Comparison of ENCODE assay signal across 8 cellular contexts in the genomic region with DNA sequence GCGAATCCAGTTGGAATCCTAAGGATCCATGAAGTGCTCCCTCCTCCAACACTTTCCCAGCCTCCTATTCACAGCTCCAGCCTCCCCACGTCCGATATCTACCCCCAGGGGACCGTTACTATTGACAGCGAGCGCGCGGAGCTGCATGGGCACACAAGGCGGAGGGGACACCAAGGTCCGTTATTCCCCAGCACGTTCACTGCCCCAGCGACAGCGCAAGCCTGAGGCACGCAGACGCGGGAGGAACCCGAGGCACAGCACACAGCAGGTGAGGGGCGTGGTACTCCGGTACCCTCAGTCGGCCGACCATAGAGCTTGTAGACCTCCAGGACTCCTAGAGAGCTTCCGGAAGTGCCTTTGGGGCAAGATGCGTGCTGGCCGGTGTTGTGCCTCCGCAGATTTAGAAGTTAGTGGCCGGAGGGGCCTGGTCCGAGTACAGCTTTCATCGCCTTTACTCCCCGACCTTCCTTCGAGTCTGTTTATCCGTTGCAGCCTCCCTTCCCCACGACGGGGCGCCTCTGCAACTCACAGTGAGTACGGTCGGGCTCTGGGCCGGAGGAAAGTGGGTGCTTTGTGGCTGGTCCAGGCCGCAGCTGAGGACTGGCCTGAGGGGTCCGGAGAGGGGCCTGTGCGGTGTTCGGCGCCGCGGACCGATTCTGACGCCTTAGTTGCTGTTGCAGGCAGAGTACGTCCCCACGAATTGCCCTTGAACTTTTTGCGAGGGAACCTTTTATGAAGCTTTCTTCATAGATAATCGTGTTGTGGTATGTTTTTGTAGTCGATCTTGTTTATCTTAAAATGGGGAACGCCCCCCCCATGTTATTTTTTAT. TPM values are rescaled to one million over a fixed set of nuclear protein-coding genes. Genes with fewer than 3 reads are reported as not detected.
A peak's percentile ranks its signal among the peaks of the same experiment; 100 is the strongest.
DNase-seq lines count a peak whose midpoint lies in the region; ATAC-seq and TF ChIP-seq lines count a peak whose summit lies in the region.

Gene ZKSCAN8 (plus strand): TSS at position 384 of the 830 bp plus-strand sequence. CDS start 6,525 bp downstream, outside the sequence.

- CTCF ChIA-PET in GM10248 (lab: Yijun Ruan, JAX) (interaction anchor here (1.1 to 3.3 kb wide), 6 partner anchors 12 to 215 kb away, joined by 3 to 17 read pairs (median 4); no protein-coding TSS in a partner anchor), SK-N-SH (lab: Yijun Ruan, JAX) (interaction anchor here (0.7 to 2.0 kb wide), 6 partner anchors 9 to 242 kb away, joined by 3 to 8 read pairs (median 3); no protein-coding TSS in a partner anchor)

- H3K36me3 ChIP-seq in SK-N-SH (replicated peaks in 1 of 2; ENCODE audit: control insufficient read depth in 1 of 2, insufficient read depth in 2 of 2, low read length in 1 of 2) (peaks cover 21 to 25% of the 10 kb centered on the region in 2 experiments), testis (ENCODE audit: low read depth, missing control alignments) (no peaks in the 10 kb centered on the region)

- H3K9me3 ChIP-seq in SK-N-SH (no peaks in the 10 kb centered on the region), testis (no peaks in the 10 kb centered on the region)

- H3K4me1 ChIP-seq in SK-N-SH (ENCODE audit: control insufficient read depth in 1 of 2, insufficient read depth in 2 of 2, low read depth in 1 of 2, low read length in 1 of 2): peaks cover 7 to 16% of the 10 kb centered on the region in 2 experiments; a peak in 3 of 4 replicates
- peaks cover 15% of the 10 kb centered on the region for H3K4me1 ChIP-seq in testis

- peak; percentile 88 for ATAC-seq in HG02610 (IDR thresholded peaks at IDR 0.05; ENCODE audit: unreplicated experiment)

- H2AFZ ChIP-seq in SK-N-SH (ENCODE audit: low read depth): peak within 1 kb of the TSS; percentile 89

- H3K9ac ChIP-seq in SK-N-SH: peak within 1 kb of the TSS; percentile 96

- TF ChIP-seq CTCF in GM10248 (IDR thresholded peaks at IDR 0.05; ENCODE audit: control extremely low read depth, extremely low read depth, low read depth, missing control alignments): no peak
- no peak for TF ChIP-seq CTCF in SK-N-SH (IDR thresholded peaks at IDR 0.05)
- TF ChIP-seq CTCF in testis (IDR thresholded peaks at IDR 0.05): no peak

- peak within 1 kb of the TSS; percentile 74 for H3K4me2 ChIP-seq in SK-N-SH

- H3K27me3 ChIP-seq in SK-N-SH (ENCODE audit: insufficient read depth) (no peaks in the 10 kb centered on the region), testis (no peaks in the 10 kb centered on the region)

- no peak for TF ChIP-seq RAD21 in SK-N-SH (IDR thresholded peaks at IDR 0.05; ENCODE audit: low read length)

- DNase-seq in GM10248 (ENCODE audit: extremely low spot score) (peak; percentile 91), NCI-H1092 treated with DMSO at 0.1 percent for 48 hours (lab: John Stamatoyannopoulos, UW) (peak; percentile 86), SK-N-SH (peak; percentile 90), globus pallidus (ENCODE audit: low spot score) (peak; percentile 81), nucleus accumbens (lab: John Stamatoyannopoulos, UW) (peak in 55 of 56 donors; percentile 26 to 88 (median 70)), testis (peak; percentile 95)
- DNase-seq in activated naive CD4-positive, alpha-beta T cell treated with anti-CD3 and anti-CD28 coated beads, Interleukin-2, amount 50 U/mL, for 16 hours: peak; percentile 77

- POLR2A ChIA-PET in GM10248 (lab: Yijun Ruan, JAX) (interaction anchor here (0.6 to 0.9 kb wide), 2 partner anchors 12 to 376 kb away, joined by 3 to 4 read pairs; no protein-coding TSS in a partner anchor), SK-N-SH (lab: Yijun Ruan, JAX) (interaction anchor here (0.7 to 2.1 kb wide), 16 partner anchors 9 to 465 kb away, joined by 3 to 23 read pairs (median 5); partner anchors contain the start of genes ZKSCAN3, ZKSCAN4, ZSCAN16 and ZSCAN26)

- peak within 1 kb of the TSS; percentile 78 to 92 for H3K4me3 ChIP-seq in SK-N-SH (ENCODE audit: low read depth in 2 of 2, low read length in 1 of 2)
- peak within 1 kb of the TSS; percentile 84 to 86 for H3K4me3 ChIP-seq in testis

- H3F3A ChIP-seq in SK-N-SH (replicated peaks; ENCODE audit: insufficient read depth): peaks cover 8% of the 10 kb centered on the region

- no peaks in the 10 kb centered on the region for H3K9me2 ChIP-seq in SK-N-SH

- 1% methylated on average over 20 of the region's 52 CpGs for WGBS in SK-N-SH (ENCODE audit: low lambda C conversion rate)
- WGBS in testis, 2 donors: 0% methylated on average over 37 to 52 of the region's 52 CpGs

- intact Hi-C loops in testis (cut with DNase I; ENCODE audit: low total_unique reads): no loop called here

- TF ChIP-seq EP300 in SK-N-SH (IDR thresholded peaks at IDR 0.05; ENCODE audit: borderline replicate concordance in 1 of 2, low read depth in 1 of 2, low read length in 1 of 2): no peak

- H3K27ac ChIP-seq in SK-N-SH (ENCODE audit: low read depth in 2 of 2, low read length in 1 of 2) (peak within 1 kb of the TSS; percentile 78 to 87), testis (peak within 1 kb of the TSS; percentile 77 to 79)

- no peaks in the 10 kb centered on the region; the same call in 1 of the 2 replicates for H4K20me1 ChIP-seq in SK-N-SH (ENCODE audit: insufficient read depth)

- no peak for TF ChIP-seq POLR2A in testis (IDR thresholded peaks at IDR 0.05)

- H3K79me2 ChIP-seq in SK-N-SH (ENCODE audit: insufficient read depth): peaks cover 53% of the 10 kb centered on the region

TF ChIP-seq in SK-N-SH, 30 proteins besides CTCF, POLR2A, EP300 and RAD21 (continues in another document):
- TF ChIP-seq SIN3A (IDR thresholded peaks at IDR 0.05; ENCODE audit: borderline replicate concordance, low read depth, low read length) (peak; percentile 89), GABPA (IDR thresholded peaks at IDR 0.05; ENCODE audit: low read depth) (peak; percentile 86), MXI1 (IDR thresholded peaks at IDR 0.05; ENCODE audit: low read depth, low read length) (peak; percentile 82; the same call in 1 of the 2 replicates), NRF1 (IDR thresholded peaks at IDR 0.05; ENCODE audit: low read depth, low read length) (peak; percentile 7; the same call in 1 of the 2 replicates), TAF1 (IDR thresholded peaks at IDR 0.05; ENCODE audit: borderline replicate concordance, low read depth, low read length) (peak; percentile 95), FOSL2 (IDR thresholded peaks at IDR 0.05; ENCODE audit: borderline replicate concordance, low read depth) (no peak), MEF2A (IDR thresholded peaks at IDR 0.05; ENCODE audit: borderline replicate concordance, low read depth) (no peak), GATA2 (CRISPR knock-in tag; IDR thresholded peaks at IDR 0.05) (peak; percentile 55), YY1 (IDR thresholded peaks at IDR 0.05; ENCODE audit: low read depth) (peak; percentile 60; the same call in 1 of the 2 replicates), RCOR1 (IDR thresholded peaks at IDR 0.05; ENCODE audit: low read length) (no peak), SMC3 (IDR thresholded peaks at IDR 0.05; ENCODE audit: low read depth, low read length) (peak; percentile 12; the same call in 1 of the 2 replicates), IRF3 (IDR thresholded peaks at IDR 0.05; ENCODE audit: low read depth, low read length) (no peak), POLR2AphosphoS5 (IDR thresholded peaks at IDR 0.05; ENCODE audit: low read depth, low read length) (peak; percentile 89), CHD2 (IDR thresholded peaks at IDR 0.05; ENCODE audit: low read length, partially characterized antibody) (peak; percentile 44), RFX5 (IDR thresholded peaks at IDR 0.05; ENCODE audit: low read length) (peak; percentile 45; the same call in 1 of the 2 replicates), EZH2phosphoT487 (IDR thresholded peaks at IDR 0.05; ENCODE audit: borderline replicate concordance, low read depth) (no peak)
- TF ChIP-seq, protein P1, sequence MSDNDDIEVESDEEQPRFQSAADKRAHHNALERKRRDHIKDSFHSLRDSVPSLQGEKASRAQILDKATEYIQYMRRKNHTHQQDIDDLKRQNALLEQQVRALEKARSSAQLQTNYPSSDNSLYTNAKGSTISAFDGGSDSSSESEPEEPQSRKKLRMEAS (IDR thresholded peaks at IDR 0.05; ENCODE audit: low read depth): peak; percentile 89

RNA-seq across cellular contexts. Expression of gene ZKSCAN8, which starts in this region (rescaled TPM):
- polyA plus RNA-seq in SK-N-SH (2012; rRNA removed) (4.3 and 5.8 TPM in 2 replicates), testis (ENCODE audit: insufficient read depth, low read depth, low replicate concordance) (20.9 TPM)
- polyA plus RNA-seq in SK-N-SH (2012; cell fraction: cytosol; rRNA removed): 6.5 and 6.9 TPM in 2 replicates
- 19.8 and 37.6 TPM in 2 replicates for polyA plus RNA-seq in SK-N-SH (2012; cell fraction: nucleus; rRNA removed)
- total RNA-seq in testis: 10 to 100 TPM; 34.1 to 36.4 TPM

Comparison
In these comparisons a context has a peak if more than half of its experiments do, and no peak if none do; other contexts are left out.
1. Peak in every context shown above with its lines: DNase-seq, ATAC-seq, H3K4me3 ChIP-seq and H3K27ac ChIP-seq.